ENCODE assay signal across 10 cellular contexts in genomic region chr14:61569308-61569707, GRCh38.
A peak's percentile ranks its signal among the peaks of the same experiment; 100 is the strongest.
DNase-seq lines count a peak whose midpoint lies in the region; ATAC-seq and TF ChIP-seq lines count a peak whose summit lies in the region.
"Had no signal": no experiment of that assay in that cellular context is flagged by ENCODE, and none has a peak within 500 bp of the region (broad histone marks: within the 10 kb centered on the region; RNA-seq: fewer than 3 reads in every experiment).

No MANE protein-coding gene starts in this region.

- H3K4me1 ChIP-seq in thyroid gland = peaks cover 52 to 80% of the 10 kb centered on the region in 2 donors

- no peak overlapping the region for H3K4me3 ChIP-seq in thyroid gland (replicated peaks in 1 of 3)
- H3K4me3 ChIP-seq: gastrocnemius medialis had no signal

- no peaks in the 10 kb centered on the region for H3K9me3 Mint-ChIP-seq in activated naive CD4-positive, alpha-beta T cell treated with anti-CD3 and anti-CD28 coated beads, Interleukin-2, amount 50 U/mL, for 24 hours
- peaks cover 6% of the 10 kb centered on the region for H3K9me3 Mint-ChIP-seq in activated T-helper 1 cell treated with anti-CD3 and anti-CD28 coated beads, Interleukin-12 subunit alpha, Interleukin-12 subunit beta, Interleukin-2, Interleukin-4 antibody, amounts not matched to agents 30 ng/mL and 10 ng/mL and 1 ng/mL, durations not matched to agents 14 hours and 24 hours and 36 hours
- H3K9me3 Mint-ChIP-seq in immature natural killer cell = no peaks in the 10 kb centered on the region

- H3K36me3 ChIP-seq in thyroid gland = no peaks in the 10 kb centered on the region
- H3K36me3 ChIP-seq: gastrocnemius medialis had no signal

- 59 to 65% methylated on average over 1 of the region's 1 CpG for WGBS in thyroid gland, 2 donors

- peak overlapping the region; percentile 89 to 94 (median 91) for H3K27ac ChIP-seq in thyroid gland
- H3K27ac ChIP-seq: C4-2B had no signal

- no peaks in the 10 kb centered on the region for H3K27me3 ChIP-seq in thyroid gland
- H3K27me3 ChIP-seq: gastrocnemius medialis had no signal

- intact Hi-C loops in activated T-helper 1 cell treated with anti-CD3 and anti-CD28 coated beads, Interleukin-12 subunit alpha, Interleukin-12 subunit beta, Interleukin-2, Interleukin-4 antibody, amounts not matched to agents 30 ng/mL and 10 ng/mL and 1 ng/mL, durations not matched to agents 14 hours and 24 hours and 36 hours (cut with micrococcal nuclease) = loop anchor here (2.0 to 10.0 kb wide), 2 partner anchors 91 to 95 kb away; no protein-coding TSS in a partner anchor
- intact Hi-C loops in thyroid gland (cut with DNase I) = no loop called here

- H3K27ac Mint-ChIP-seq in activated naive CD4-positive, alpha-beta T cell treated with anti-CD3 and anti-CD28 coated beads, Interleukin-2, amount 50 U/mL, for 24 hours = peak overlapping the region; percentile 82
- peak overlapping the region; percentile 66 for H3K27ac Mint-ChIP-seq in activated T-helper 1 cell treated with anti-CD3 and anti-CD28 coated beads, Interleukin-12 subunit alpha, Interleukin-12 subunit beta, Interleukin-2, Interleukin-4 antibody, amounts not matched to agents 30 ng/mL and 10 ng/mL and 1 ng/mL, durations not matched to agents 14 hours and 24 hours and 36 hours
- peak overlapping the region in 1 of 6 donors; percentile 69 for H3K27ac Mint-ChIP-seq in immature natural killer cell

- TF ChIP-seq CTCF in thyroid gland (IDR thresholded peaks at IDR 0.05) = no peak

- H3K4me3 Mint-ChIP-seq in activated naive CD4-positive, alpha-beta T cell treated with anti-CD3 and anti-CD28 coated beads, Interleukin-2, amount 50 U/mL, for 24 hours = peak overlapping the region; percentile 75
- H3K4me3 Mint-ChIP-seq in activated T-helper 1 cell treated with anti-CD3 and anti-CD28 coated beads, Interleukin-12 subunit alpha, Interleukin-12 subunit beta, Interleukin-2, Interleukin-4 antibody, amounts not matched to agents 30 ng/mL and 10 ng/mL and 1 ng/mL, durations not matched to agents 14 hours and 24 hours and 36 hours = peak overlapping the region; percentile 75
- peak overlapping the region in 4 of 5 donors; percentile 44 to 64 (median 54) for H3K4me3 Mint-ChIP-seq in immature natural killer cell

- no peaks in the 10 kb centered on the region for H3K36me3 Mint-ChIP-seq in activated naive CD4-positive, alpha-beta T cell treated with anti-CD3 and anti-CD28 coated beads, Interleukin-2, amount 50 U/mL, for 24 hours
- peaks cover 4% of the 10 kb centered on the region for H3K36me3 Mint-ChIP-seq in activated T-helper 1 cell treated with anti-CD3 and anti-CD28 coated beads, Interleukin-12 subunit alpha, Interleukin-12 subunit beta, Interleukin-2, Interleukin-4 antibody, amounts not matched to agents 30 ng/mL and 10 ng/mL and 1 ng/mL, durations not matched to agents 14 hours and 24 hours and 36 hours (ENCODE audit: low read depth)
- peaks cover 4 to 11% (median 11%) of the 10 kb centered on the region in 3 donors for H3K36me3 Mint-ChIP-seq in immature natural killer cell

- no peak for TF ChIP-seq POLR2A in thyroid gland (IDR thresholded peaks at IDR 0.05)

- no peak for ATAC-seq in GM19455 (IDR thresholded peaks at IDR 0.05; ENCODE audit: unreplicated experiment)

- no peaks in the 10 kb centered on the region for H3K27me3 Mint-ChIP-seq in activated naive CD4-positive, alpha-beta T cell treated with anti-CD3 and anti-CD28 coated beads, Interleukin-2, amount 50 U/mL, for 24 hours
- H3K27me3 Mint-ChIP-seq in activated T-helper 1 cell treated with anti-CD3 and anti-CD28 coated beads, Interleukin-12 subunit alpha, Interleukin-12 subunit beta, Interleukin-2, Interleukin-4 antibody, amounts not matched to agents 30 ng/mL and 10 ng/mL and 1 ng/mL, durations not matched to agents 14 hours and 24 hours and 36 hours (ENCODE audit: insufficient read depth) = no peaks in the 10 kb centered on the region
- H3K27me3 Mint-ChIP-seq in immature natural killer cell (ENCODE audit: low read depth in 3 of 3) = peaks cover 9 to 15% (median 9%) of the 10 kb centered on the region in 3 donors

- peaks cover 77% of the 10 kb centered on the region for H3K4me1 Mint-ChIP-seq in activated naive CD4-positive, alpha-beta T cell treated with anti-CD3 and anti-CD28 coated beads, Interleukin-2, amount 50 U/mL, for 24 hours
- H3K4me1 Mint-ChIP-seq in activated T-helper 1 cell treated with anti-CD3 and anti-CD28 coated beads, Interleukin-12 subunit alpha, Interleukin-12 subunit beta, Interleukin-2, Interleukin-4 antibody, amounts not matched to agents 30 ng/mL and 10 ng/mL and 1 ng/mL, durations not matched to agents 14 hours and 24 hours and 36 hours (ENCODE audit: low read depth) = peaks cover 92% of the 10 kb centered on the region
- H3K4me1 Mint-ChIP-seq in immature natural killer cell = peaks cover 18 to 26% of the 10 kb centered on the region in 2 donors

- H3K9me3 ChIP-seq in thyroid gland = no peaks in the 10 kb centered on the region
- H3K9me3 ChIP-seq: gastrocnemius medialis had no signal

- no peak for DNase-seq in activated naive CD4-positive, alpha-beta T cell (lab: John Stamatoyannopoulos, UW)
- no peak for DNase-seq in activated T-helper 1 cell treated with anti-CD3 and anti-CD28 coated beads, Interleukin-12 subunit alpha, Interleukin-12 subunit beta, Interleukin-2, Interleukin-4 antibody, amounts not matched to agents 30 ng/mL and 10 ng/mL and 1 ng/mL, durations not matched to agents 14 hours and 24 hours and 36 hours (ENCODE audit: low spot score)
- no peak for DNase-seq in immature natural killer cell
- DNase-seq in thyroid gland = no peak
- no peak for DNase-seq in kidney glomerular epithelial cell (lab: John Stamatoyannopoulos, UW)
- no peak for DNase-seq in foreskin melanocyte
